ENCODE assay signal across 18 cellular contexts in the genomic region with DNA sequence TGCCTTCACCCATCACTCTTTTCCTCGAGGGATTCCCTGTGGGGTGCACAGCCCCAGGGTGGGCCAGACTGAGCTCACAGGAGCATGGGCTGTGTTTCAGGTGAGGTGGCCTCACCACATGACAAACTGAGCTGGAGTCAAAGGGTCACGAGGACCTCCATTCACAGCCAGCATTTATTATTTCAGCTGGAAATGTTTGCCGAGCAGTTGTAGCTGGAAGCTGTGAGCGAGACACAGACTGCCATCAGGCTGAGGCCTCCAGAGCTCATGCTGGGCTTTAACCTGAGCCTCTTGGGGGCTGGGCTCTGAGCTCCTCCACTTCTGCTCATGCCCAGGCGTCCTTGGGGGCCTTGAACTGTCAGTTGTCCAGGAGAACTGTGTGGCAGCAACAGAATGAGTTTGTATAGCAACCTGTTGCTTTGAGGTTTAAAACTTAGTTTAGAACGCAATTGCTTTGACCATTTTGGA. TPM values are rescaled to one million over a fixed set of nuclear protein-coding genes. Genes with fewer than 3 reads are reported as not detected.
A peak's percentile ranks its signal among the peaks of the same experiment; 100 is the strongest.
DNase-seq lines count a peak whose midpoint lies in the region; ATAC-seq and TF ChIP-seq lines count a peak whose summit lies in the region.
"Had no signal": no experiment of that assay in that cellular context is flagged by ENCODE, and none has a peak within 500 bp of the region (broad histone marks: within the 10 kb centered on the region; RNA-seq: fewer than 3 reads in every experiment).

No MANE protein-coding gene starts in this region.

- DNase-seq in NCI-H2081 (lab: John Stamatoyannopoulos, UW) (peak; percentile 16 to 76), NCI-H2081 treated with DMSO at 0.1 percent for 48 hours (lab: John Stamatoyannopoulos, UW) (no peak), ascending aorta (ENCODE audit: low spot score in 2 of 2) (no peak), right lobe of liver (no peak), type B pancreatic cell (ENCODE audit: extremely low spot score, unreplicated experiment) (no peak), retina (no peak)
- DNase-seq: 8988T; activated CD8-positive, alpha-beta T cell treated with anti-CD3 and anti-CD28 coated beads for 36 hours; dorsolateral prefrontal cortex; left ventricle myocardium inferior; NCI-H1436 treated with DMSO at 0.1 percent for 48 hours; occipital lobe had no signal

- H3K27ac ChIP-seq in ascending aorta: peak overlapping the region; percentile 85 to 86
- peak overlapping the region in 2 of 3 donors; percentile 36 to 45 for H3K27ac ChIP-seq in right lobe of liver
- H3K27ac ChIP-seq: left ventricle myocardium inferior had no signal

- TF ChIP-seq CTCF in ascending aorta (IDR thresholded peaks at IDR 0.05) (no peak), right lobe of liver (IDR thresholded peaks at IDR 0.05) (no peak), type B pancreatic cell (conservative IDR thresholded peaks at IDR 0.05) (no peak)

- peaks cover 49% of the 10 kb centered on the region for H3K4me1 Mint-ChIP-seq in type B pancreatic cell (ENCODE audit: unreplicated experiment)
- H3K4me1 Mint-ChIP-seq in stimulated activated memory B cell treated with anti-CD40 and anti-IgM and Interleukin-4, amounts not matched to agents 10 μg/mL and 1 μg/mL and 100 μg/mL, for 72 hours: peaks cover 8% of the 10 kb centered on the region

- H3K9me3 ChIP-seq in ascending aorta (no peaks in the 10 kb centered on the region), right lobe of liver (no peaks in the 10 kb centered on the region)
- H3K9me3 ChIP-seq: HAP-1, left ventricle myocardium inferior had no signal

- H3K4me3 ChIP-seq in ascending aorta (no peak overlapping the region), right lobe of liver (no peak overlapping the region)
- H3K4me3 ChIP-seq: dorsolateral prefrontal cortex, GM12878, HAP-1, left ventricle myocardium inferior had no signal

- peak; percentile 9 to 33 (median 14) for ATAC-seq in right lobe of liver
- ATAC-seq in HG03039 (IDR thresholded peaks at IDR 0.05; ENCODE audit: unreplicated experiment): no peak
- ATAC-seq in stimulated activated memory B cell treated with anti-CD40 and anti-IgM and Interleukin-4, amounts not matched to agents 10 μg/mL and 1 μg/mL and 100 μg/mL, for 72 hours: no peak
- ATAC-seq: GM12878 had no signal

- H3K4me1 ChIP-seq in ascending aorta (peaks cover 15 to 68% of the 10 kb centered on the region in 2 donors), right lobe of liver (peaks cover 0 to 54% (median 22%) of the 10 kb centered on the region in 4 donors)
- H3K4me1 ChIP-seq: HAP-1 had no signal

- peaks cover 23% of the 10 kb centered on the region for H3K36me3 Mint-ChIP-seq in type B pancreatic cell
- no peaks in the 10 kb centered on the region for H3K36me3 Mint-ChIP-seq in stimulated activated memory B cell treated with anti-CD40 and anti-IgM and Interleukin-4, amounts not matched to agents 10 μg/mL and 1 μg/mL and 100 μg/mL, for 72 hours
- H3K36me3 Mint-ChIP-seq: activated naive CD4-positive, alpha-beta T cell treated with anti-CD3 and anti-CD28 coated beads, Interleukin-2, amount 50 U/mL, for 24 hours had no signal

- intact Hi-C loops in ascending aorta (cut with DNase I): no loop called here
- intact Hi-C loops in right lobe of liver (cut with DNase I): no loop called here

- H3K4me3 Mint-ChIP-seq in type B pancreatic cell: no peak overlapping the region
- H3K4me3 Mint-ChIP-seq in stimulated activated memory B cell treated with anti-CD40 and anti-IgM and Interleukin-4, amounts not matched to agents 10 μg/mL and 1 μg/mL and 100 μg/mL, for 72 hours: no peak overlapping the region
- H3K4me3 Mint-ChIP-seq: activated CD8-positive, alpha-beta T cell treated with anti-CD3 and anti-CD28 coated beads for 36 hours; activated naive CD4-positive, alpha-beta T cell treated with anti-CD3 and anti-CD28 coated beads, Interleukin-2, amount 50 U/mL, for 24 hours; stimulated activated naive CD8-positive, alpha-beta T cell treated with anti-CD3 and anti-CD28 coated beads, Interleukin-15, Interleukin-2, amounts not matched to agents 100 ng/mL and 50 ng/mL, for 24 hours had no signal

- WGBS in right lobe of liver (ENCODE audit: insufficient coverage, low coverage, low lambda C conversion rate, missing lambda C conversion rate): 16% methylated on average over 3 of the region's 6 CpGs

- H3K27me3 Mint-ChIP-seq in type B pancreatic cell: no peaks in the 10 kb centered on the region
- no peaks in the 10 kb centered on the region for H3K27me3 Mint-ChIP-seq in stimulated activated memory B cell treated with anti-CD40 and anti-IgM and Interleukin-4, amounts not matched to agents 10 μg/mL and 1 μg/mL and 100 μg/mL, for 72 hours
- H3K27me3 Mint-ChIP-seq: activated CD8-positive, alpha-beta T cell treated with anti-CD3 and anti-CD28 coated beads for 36 hours; activated naive CD4-positive, alpha-beta T cell treated with anti-CD3 and anti-CD28 coated beads, Interleukin-2, amount 50 U/mL, for 24 hours; stimulated activated naive CD8-positive, alpha-beta T cell treated with anti-CD3 and anti-CD28 coated beads, Interleukin-15, Interleukin-2, amounts not matched to agents 100 ng/mL and 50 ng/mL, for 24 hours had no signal

- H3K27me3 ChIP-seq in ascending aorta (no peaks in the 10 kb centered on the region), right lobe of liver (no peaks in the 10 kb centered on the region)
- H3K27me3 ChIP-seq: dorsolateral prefrontal cortex had no signal

- TF ChIP-seq POLR2A in right lobe of liver (IDR thresholded peaks at IDR 0.05): no peak

- H3K27ac Mint-ChIP-seq in type B pancreatic cell: peak overlapping the region; percentile 64
- no peak overlapping the region for H3K27ac Mint-ChIP-seq in stimulated activated memory B cell treated with anti-CD40 and anti-IgM and Interleukin-4, amounts not matched to agents 10 μg/mL and 1 μg/mL and 100 μg/mL, for 72 hours
- H3K27ac Mint-ChIP-seq: activated CD8-positive, alpha-beta T cell treated with anti-CD3 and anti-CD28 coated beads for 36 hours; stimulated activated naive CD8-positive, alpha-beta T cell treated with anti-CD3 and anti-CD28 coated beads, Interleukin-15, Interleukin-2, amounts not matched to agents 100 ng/mL and 50 ng/mL, for 24 hours had no signal

- no peaks in the 10 kb centered on the region for H3K9me3 Mint-ChIP-seq in type B pancreatic cell
- no peaks in the 10 kb centered on the region for H3K9me3 Mint-ChIP-seq in stimulated activated memory B cell treated with anti-CD40 and anti-IgM and Interleukin-4, amounts not matched to agents 10 μg/mL and 1 μg/mL and 100 μg/mL, for 72 hours
- H3K9me3 Mint-ChIP-seq: activated CD8-positive, alpha-beta T cell treated with anti-CD3 and anti-CD28 coated beads for 36 hours; activated naive CD4-positive, alpha-beta T cell treated with anti-CD3 and anti-CD28 coated beads, Interleukin-2, amount 50 U/mL, for 24 hours; stimulated activated naive CD8-positive, alpha-beta T cell treated with anti-CD3 and anti-CD28 coated beads, Interleukin-15, Interleukin-2, amounts not matched to agents 100 ng/mL and 50 ng/mL, for 24 hours had no signal

- H3K36me3 ChIP-seq in ascending aorta (no peaks in the 10 kb centered on the region), right lobe of liver (no peaks in the 10 kb centered on the region)
- H3K36me3 ChIP-seq: HAP-1, left ventricle myocardium inferior had no signal

RNA-seq across cellular contexts. Expression of gene FLNB, which starts 57.5 kb away (rescaled TPM):
- 144 TPM for total RNA-seq in ascending aorta
- total RNA-seq in right lobe of liver: 100 to 1,000 TPM in 2 of 6 experiments, 10 to 100 TPM in 4; 48.4 to 109 (median 97.8) TPM
- total RNA-seq in type B pancreatic cell (ENCODE audit: low replicate concordance): 204 and 295 TPM in 2 replicates

Comparison
In these comparisons a context has a peak if more than half of its experiments do, and no peak if none do; other contexts are left out.
1. DNase-seq: peak in NCI-H2081 (2 of 2); none in NCI-H2081 treated with DMSO at 0.1 percent for 48 hours (single experiment), ascending aorta (0 of 2), right lobe of liver (0 of 3), type B pancreatic cell (single experiment) and retina (single experiment).
2. ATAC-seq: peak in right lobe of liver (4 of 4); none in HG03039 (single experiment) and stimulated activated memory B cell treated with anti-CD40 and anti-IgM and Interleukin-4, amounts not matched to agents 10 μg/mL and 1 μg/mL and 100 μg/mL, for 72 hours (single experiment).